In genomic region chr4:69874507-69874906, GRCh38 we compare ENCODE assay signal across 17 cellular contexts. TPM values are rescaled to one million over a fixed set of nuclear protein-coding genes. Genes with fewer than 3 reads are reported as not detected.
DNase-seq lines count a peak whose midpoint lies in the region; ATAC-seq and TF ChIP-seq lines count a peak whose summit lies in the region.
"Had no signal": no experiment of that assay in that cellular context is flagged by ENCODE, and none has a peak within 500 bp of the region (broad histone marks: within the 10 kb centered on the region; RNA-seq: fewer than 3 reads in every experiment).

No MANE protein-coding gene starts in this region.

- H2AK5ac ChIP-seq in trophoblast cell (ENCODE audit: low read length), result no peak overlapping the region
- no peak overlapping the region for H2AK5ac ChIP-seq in mesenchymal stem cell (ENCODE audit: low read length, severe bottlenecking)

- no peak overlapping the region for H4K8ac ChIP-seq in trophoblast cell (ENCODE audit: low read depth, low read length)
- H4K8ac ChIP-seq in mesenchymal stem cell (ENCODE audit: low read length), result no peak overlapping the region

- no peaks in the 10 kb centered on the region for H3K4me1 Mint-ChIP-seq in activated CD8-positive, alpha-beta T cell treated with anti-CD3 and anti-CD28 coated beads for 36 hours (ENCODE audit: low read depth)
- H3K4me1 Mint-ChIP-seq in activated CD8-positive, alpha-beta T cell treated with anti-CD3 and anti-CD28 coated beads, Interleukin-2, amount 10 ng/mL, durations not matched to agents 7 days and 5 days (ENCODE audit: low read depth), result no peaks in the 10 kb centered on the region
- H3K4me1 Mint-ChIP-seq: CD8-positive, alpha-beta memory T cell had no signal

- no peaks in the 10 kb centered on the region for H3K27me3 Mint-ChIP-seq in activated CD8-positive, alpha-beta T cell treated with anti-CD3 and anti-CD28 coated beads for 36 hours
- H3K27me3 Mint-ChIP-seq in activated CD8-positive, alpha-beta T cell treated with anti-CD3 and anti-CD28 coated beads, Interleukin-2, amount 10 ng/mL, durations not matched to agents 7 days and 5 days (ENCODE audit: low read depth), result no peaks in the 10 kb centered on the region

- POLR2A ChIA-PET in activated CD8-positive, alpha-beta T cell treated with anti-CD3 and anti-CD28 coated beads for 36 hours (lab: Charles Lee), result no interaction called here
- POLR2A ChIA-PET in activated CD8-positive, alpha-beta T cell treated with anti-CD3 and anti-CD28 coated beads, Interleukin-2, amount 10 ng/mL, durations not matched to agents 7 days and 5 days (lab: Charles Lee), result no interaction called here
- POLR2A ChIA-PET in RWPE1 (lab: Yijun Ruan, JAX; ENCODE audit: low non-redundant PET), result no interaction called here

- no peak overlapping the region for H2AFZ ChIP-seq in trophoblast cell (ENCODE audit: insufficient read depth, low read length, poor library complexity)
- H2AFZ ChIP-seq in mesenchymal stem cell (ENCODE audit: low read depth, low read length), result no peak overlapping the region

- H3K27me3 ChIP-seq in trophoblast cell (ENCODE audit: insufficient read depth, low read length) (no peaks in the 10 kb centered on the region), SJCRH30 (no peaks in the 10 kb centered on the region), mesenchymal stem cell (ENCODE audit: control insufficient read depth in 1 of 2, insufficient read depth in 1 of 2, low read length in 2 of 2) (no peaks in the 10 kb centered on the region)
- H3K27me3 ChIP-seq: BLaER1 had no signal

- no peak overlapping the region for H2BK5ac ChIP-seq in trophoblast cell (ENCODE audit: low read depth, low read length, poor library complexity)
- no peak overlapping the region for H2BK5ac ChIP-seq in mesenchymal stem cell (ENCODE audit: low read depth, low read length, poor library complexity, severe bottlenecking)

- no peak overlapping the region for H3K23ac ChIP-seq in trophoblast cell (ENCODE audit: low read length)
- H3K23ac ChIP-seq in mesenchymal stem cell (ENCODE audit: low read length in 2 of 2), result no peak overlapping the region

- H3K79me1 ChIP-seq in trophoblast cell (ENCODE audit: low read length) (no peaks in the 10 kb centered on the region), mesenchymal stem cell (replicated peaks; ENCODE audit: low read length, poor library complexity, severe bottlenecking) (no peaks in the 10 kb centered on the region)

- H3K36me3 ChIP-seq in trophoblast cell (ENCODE audit: control insufficient read depth in 1 of 2, insufficient read depth in 2 of 2, low read length in 2 of 2) (no peaks in the 10 kb centered on the region), SJCRH30 (no peaks in the 10 kb centered on the region), mesenchymal stem cell (ENCODE audit: control insufficient read depth in 1 of 2, insufficient read depth in 2 of 2, low read depth in 1 of 2, low read length in 2 of 2) (no peaks in the 10 kb centered on the region)
- H3K36me3 ChIP-seq: BLaER1, HAP-1 had no signal

- H3K9ac ChIP-seq in trophoblast cell (ENCODE audit: low read length) (no peak overlapping the region), mesenchymal stem cell (ENCODE audit: low read length) (no peak overlapping the region)
- H3K9ac ChIP-seq: BLaER1 had no signal

- H3K9me3 ChIP-seq in trophoblast cell (ENCODE audit: insufficient read depth, low read depth, low read length) (no peaks in the 10 kb centered on the region), SJCRH30 (replicated peaks) (no peaks in the 10 kb centered on the region), mesenchymal stem cell (ENCODE audit: control insufficient read depth, low read length) (no peaks in the 10 kb centered on the region)
- H3K9me3 ChIP-seq: HAP-1 had no signal

- no peak overlapping the region for H3K4me3 Mint-ChIP-seq in activated CD8-positive, alpha-beta T cell treated with anti-CD3 and anti-CD28 coated beads for 36 hours
- no peak overlapping the region for H3K4me3 Mint-ChIP-seq in activated CD8-positive, alpha-beta T cell treated with anti-CD3 and anti-CD28 coated beads, Interleukin-2, amount 10 ng/mL, durations not matched to agents 7 days and 5 days
- H3K4me3 Mint-ChIP-seq: CD8-positive, alpha-beta memory T cell had no signal

- H2BK15ac ChIP-seq in mesenchymal stem cell (ENCODE audit: low read depth, poor library complexity, severe bottlenecking), result no peak overlapping the region

- ATAC-seq in activated CD8-positive, alpha-beta T cell treated with anti-CD3 and anti-CD28 coated beads for 36 hours, result peak; percentile 24
- ATAC-seq in activated CD8-positive, alpha-beta T cell treated with anti-CD3 and anti-CD28 coated beads, Interleukin-2, amount 10 ng/mL, durations not matched to agents 7 days and 5 days, result no peak

- no peaks in the 10 kb centered on the region for H3K79me2 ChIP-seq in trophoblast cell (ENCODE audit: control insufficient read depth, insufficient read depth, low read length, poor library complexity)

- H3K4me1 ChIP-seq in trophoblast cell (ENCODE audit: control insufficient read depth in 1 of 2, insufficient read depth in 2 of 2, low read length in 2 of 2) (no peaks in the 10 kb centered on the region), SJCRH30 (no peaks in the 10 kb centered on the region), mesenchymal stem cell (ENCODE audit: control insufficient read depth, insufficient read depth, low read depth, low read length) (peaks cover 1% of the 10 kb centered on the region)
- H3K4me1 ChIP-seq: BLaER1, HAP-1 had no signal

- DNase-seq in activated CD8-positive, alpha-beta T cell treated with anti-CD3 and anti-CD28 coated beads for 36 hours, result no peak
- no peak for DNase-seq in activated CD8-positive, alpha-beta T cell treated with anti-CD3 and anti-CD28 coated beads, Interleukin-2, amount 10 ng/mL, durations not matched to agents 7 days and 5 days
- DNase-seq in RWPE1 (ENCODE audit: low spot score) (peak; percentile 25), epithelial cell of prostate (ENCODE audit: low read depth, low spot score) (peak; percentile 31), trophoblast cell (peak; percentile 40 to 87), SJCRH30 (no peak), mesenchymal stem cell (no peak)
- DNase-seq: 8988T; AML-193; Caco-2; CD8-positive, alpha-beta memory T cell; DND-41; GDM1 had no signal

- H3K27ac ChIP-seq in RWPE1, result no peak overlapping the region
- H3K27ac ChIP-seq in epithelial cell of prostate, result peak overlapping the region; percentile 35
- no peak overlapping the region for H3K27ac ChIP-seq in trophoblast cell (ENCODE audit: low read depth, low read length)
- no peak overlapping the region for H3K27ac ChIP-seq in SJCRH30
- no peak overlapping the region for H3K27ac ChIP-seq in mesenchymal stem cell (ENCODE audit: low read length, poor library complexity, severe bottlenecking)
- H3K27ac ChIP-seq: BLaER1, HL-60 had no signal

- CTCF ChIA-PET in activated CD8-positive, alpha-beta T cell treated with anti-CD3 and anti-CD28 coated beads for 36 hours (lab: Charles Lee), result no interaction called here
- CTCF ChIA-PET in activated CD8-positive, alpha-beta T cell treated with anti-CD3 and anti-CD28 coated beads, Interleukin-2, amount 10 ng/mL, durations not matched to agents 7 days and 5 days (lab: Charles Lee), result no interaction called here
- CTCF ChIA-PET in RWPE1 (lab: Yijun Ruan, JAX), result no interaction called here

- no peak overlapping the region for H4K12ac ChIP-seq in trophoblast cell (ENCODE audit: low read depth, low read length)

- no peak overlapping the region for H3K18ac ChIP-seq in trophoblast cell (ENCODE audit: low read length)
- no peak overlapping the region for H3K18ac ChIP-seq in mesenchymal stem cell (ENCODE audit: low read depth in 1 of 2, low read length in 2 of 2)

- H3K14ac ChIP-seq in trophoblast cell (ENCODE audit: low read length) (no peak overlapping the region), mesenchymal stem cell (ENCODE audit: low read length in 2 of 2) (no peak overlapping the region)

- H3K27ac Mint-ChIP-seq in activated CD8-positive, alpha-beta T cell treated with anti-CD3 and anti-CD28 coated beads for 36 hours, result no peak overlapping the region
- no peak overlapping the region for H3K27ac Mint-ChIP-seq in activated CD8-positive, alpha-beta T cell treated with anti-CD3 and anti-CD28 coated beads, Interleukin-2, amount 10 ng/mL, durations not matched to agents 7 days and 5 days
- H3K27ac Mint-ChIP-seq: CD8-positive, alpha-beta memory T cell had no signal

- no peak overlapping the region for H3K4me3 ChIP-seq in trophoblast cell (ENCODE audit: low read depth, low read length)
- H3K4me3 ChIP-seq in SJCRH30, result no peak overlapping the region
- H3K4me3 ChIP-seq in mesenchymal stem cell (ENCODE audit: insufficient read depth in 1 of 2, low read depth in 1 of 2, low read length in 2 of 2), result no peak overlapping the region
- H3K4me3 ChIP-seq: BLaER1, HAP-1 had no signal

- H2BK12ac ChIP-seq in trophoblast cell (ENCODE audit: low read length) (no peak overlapping the region), mesenchymal stem cell (ENCODE audit: low read length in 2 of 2) (no peak overlapping the region)

- intact Hi-C loops in activated CD8-positive, alpha-beta T cell treated with anti-CD3 and anti-CD28 coated beads for 36 hours (cut with micrococcal nuclease), result no loop called here

- no peak overlapping the region for H3K4ac ChIP-seq in trophoblast cell (ENCODE audit: low read depth, low read length)
- H3K4ac ChIP-seq in mesenchymal stem cell (ENCODE audit: low read depth in 1 of 2, low read length in 2 of 2), result no peak overlapping the region

- no peak overlapping the region for H4K91ac ChIP-seq in trophoblast cell (ENCODE audit: low read depth, low read length)
- H4K91ac ChIP-seq in mesenchymal stem cell (ENCODE audit: low read length), result no peak overlapping the region

- H3K4me2 ChIP-seq in trophoblast cell (ENCODE audit: low read length), result no peak overlapping the region
- H3K4me2 ChIP-seq in mesenchymal stem cell (ENCODE audit: low read length, poor library complexity, severe bottlenecking), result no peak overlapping the region
- H3K4me2 ChIP-seq: BLaER1 had no signal

- H2BK120ac ChIP-seq in trophoblast cell (ENCODE audit: insufficient read depth, low read length, poor library complexity) (no peak overlapping the region), mesenchymal stem cell (ENCODE audit: low read depth, low read length) (no peak overlapping the region)

- no peak for TF ChIP-seq CTCF in activated CD8-positive, alpha-beta T cell treated with anti-CD3 and anti-CD28 coated beads for 36 hours (IDR thresholded peaks at IDR 0.05)
- no peak for TF ChIP-seq CTCF in RWPE1 (conservative IDR thresholded peaks at IDR 0.05; ENCODE audit: low read depth)

- H3K9me3 Mint-ChIP-seq in activated CD8-positive, alpha-beta T cell treated with anti-CD3 and anti-CD28 coated beads for 36 hours, result peaks cover 2% of the 10 kb centered on the region
- H3K9me3 Mint-ChIP-seq in activated CD8-positive, alpha-beta T cell treated with anti-CD3 and anti-CD28 coated beads, Interleukin-2, amount 10 ng/mL, durations not matched to agents 7 days and 5 days (ENCODE audit: insufficient read depth), result no peaks in the 10 kb centered on the region

- H3K36me3 Mint-ChIP-seq in activated CD8-positive, alpha-beta T cell treated with anti-CD3 and anti-CD28 coated beads for 36 hours (ENCODE audit: low read depth), result no peaks in the 10 kb centered on the region
- H3K36me3 Mint-ChIP-seq in activated CD8-positive, alpha-beta T cell treated with anti-CD3 and anti-CD28 coated beads, Interleukin-2, amount 10 ng/mL, durations not matched to agents 7 days and 5 days (ENCODE audit: low read depth), result no peaks in the 10 kb centered on the region
- H3K36me3 Mint-ChIP-seq: CD8-positive, alpha-beta memory T cell had no signal

RNA-seq across cellular contexts. Expression of gene SULT1E1, which starts 14.6 kb away (rescaled TPM):
- total RNA-seq in activated CD8-positive, alpha-beta T cell treated with anti-CD3 and anti-CD28 coated beads for 36 hours, result not detected
- total RNA-seq in activated CD8-positive, alpha-beta T cell treated with anti-CD3 and anti-CD28 coated beads, Interleukin-2, amount 10 ng/mL, durations not matched to agents 7 days and 5 days, result not detected
- polyA plus RNA-seq in trophoblast cell (2013), result 0.03 TPM in 1 of 2 replicates, not detected in the other
- total RNA-seq in SJCRH30 (2014; rRNA removed; shearing (Covaris generic)), result not detected in 2 replicates
- polyA plus RNA-seq in mesenchymal stem cell (2013, experiment 1 of 2), result 0.28 TPM
- polyA plus RNA-seq in mesenchymal stem cell (2013, experiment 2 of 2), result 0.22 TPM
- total RNA-seq: CD8-positive, alpha-beta memory T cell; H1 had no signal
- polyA plus RNA-seq: CD8-positive, alpha-beta memory T cell; H1 had no signal

RNA-seq across cellular contexts. Expression of gene CSN1S1, which starts 56.4 kb away (rescaled TPM):
- not detected for total RNA-seq in activated CD8-positive, alpha-beta T cell treated with anti-CD3 and anti-CD28 coated beads for 36 hours
- not detected for total RNA-seq in activated CD8-positive, alpha-beta T cell treated with anti-CD3 and anti-CD28 coated beads, Interleukin-2, amount 10 ng/mL, durations not matched to agents 7 days and 5 days
- polyA plus RNA-seq in trophoblast cell (2013), result 0.04 and 0.07 TPM in 2 replicates
- not detected in 2 replicates for total RNA-seq in SJCRH30 (2014; rRNA removed; shearing (Covaris generic))
- polyA plus RNA-seq in mesenchymal stem cell (2013, experiment 1 of 2), result not detected
- not detected for polyA plus RNA-seq in mesenchymal stem cell (2013, experiment 2 of 2)
- total RNA-seq: Caco-2; CD8-positive, alpha-beta memory T cell; H1 had no signal
- polyA plus RNA-seq: CD8-positive, alpha-beta memory T cell; H1 had no signal

Comparison
In these comparisons a context has a peak if more than half of its experiments do, and no peak if none do; other contexts are left out.
1. DNase-seq: peak in RWPE1 (single experiment), epithelial cell of prostate (single experiment) and trophoblast cell (2 of 2); none in activated CD8-positive, alpha-beta T cell treated with anti-CD3 and anti-CD28 coated beads for 36 hours (single experiment), activated CD8-positive, alpha-beta T cell treated with anti-CD3 and anti-CD28 coated beads, Interleukin-2, amount 10 ng/mL, durations not matched to agents 7 days and 5 days (single experiment), SJCRH30 (0 of 2) and mesenchymal stem cell (single experiment).